8 cellular contexts compared by ENCODE assay signal in the genomic region with DNA sequence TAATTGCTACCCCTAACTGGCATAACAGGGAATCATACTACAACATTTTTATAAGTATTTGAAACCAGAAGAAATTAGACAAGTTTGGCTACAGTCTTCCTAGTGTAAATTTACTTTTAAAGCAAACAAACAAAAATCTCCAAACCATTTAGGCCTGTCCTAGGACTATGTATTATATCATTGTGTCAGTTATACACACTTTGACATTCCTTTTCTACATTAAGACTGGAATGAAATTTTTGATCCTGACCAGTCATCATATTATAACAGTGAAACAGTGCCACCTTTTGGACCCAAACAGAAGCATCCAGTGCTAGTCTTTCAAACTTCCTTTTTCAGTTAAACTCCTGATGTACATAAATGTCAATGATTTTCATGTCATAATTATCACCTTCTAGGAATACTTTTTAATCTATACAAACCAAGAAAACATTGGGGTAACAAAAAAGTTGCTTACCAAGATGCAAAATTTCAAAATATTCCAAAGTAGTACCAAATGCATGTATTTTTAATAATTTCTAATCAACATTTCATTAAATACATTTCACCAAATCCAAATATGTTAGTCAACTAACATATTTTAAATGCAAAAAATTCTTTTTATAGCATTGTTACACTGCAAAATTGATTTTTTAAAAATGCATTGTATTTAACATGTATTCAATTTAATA.
DNase-seq lines count a peak whose midpoint lies in the region; ATAC-seq, FAIRE-seq and TF ChIP-seq lines count a peak whose summit lies in the region.

No MANE protein-coding gene starts in this region.

- no peak for TF ChIP-seq POLR2A in sigmoid colon (IDR thresholded peaks at IDR 0.05)

- intact Hi-C loops in sigmoid colon (cut with DNase I) = loop anchor here (5.0 kb wide), 1 partner anchor 394 kb away; a partner anchor contains a TSS

- H3K27me3 ChIP-seq in sigmoid colon = no peaks in the 10 kb centered on the region

- ATAC-seq in HG02884 (IDR thresholded peaks at IDR 0.05; ENCODE audit: unreplicated experiment) = no peak

- TF ChIP-seq CTCF in HEK293 (tag by site-specific recombination; IDR thresholded peaks at IDR 0.05) (no peak), sigmoid colon (IDR thresholded peaks at IDR 0.05) (peak; percentile 23 to 64 (median 43))

- no peak overlapping the region for H3K27ac ChIP-seq in HEK293 (ENCODE audit: extremely low read depth, low read depth, low read length)
- H3K27ac ChIP-seq in sigmoid colon = no peak overlapping the region

- POLR2A ChIA-PET in HEK293 (lab: Yijun Ruan, JAX) = no interaction called here

- no peaks in the 10 kb centered on the region for H3K4me1 ChIP-seq in HEK293 (ENCODE audit: control insufficient read depth, insufficient read depth, low read length)
- peaks cover 0 to 3% (median 0%) of the 10 kb centered on the region in 4 donors for H3K4me1 ChIP-seq in sigmoid colon

- H3K9me3 ChIP-seq in HEK293 (ENCODE audit: control insufficient read depth, insufficient read depth, low read depth, low read length) (no peaks in the 10 kb centered on the region), sigmoid colon (no peaks in the 10 kb centered on the region)

- peak; percentile 5 for DNase-seq in NOMO-1 treated with DMSO at 0.1 percent for 48 hours (lab: John Stamatoyannopoulos, UW; ENCODE audit: unreplicated experiment)
- DNase-seq in NOMO-1 treated with dmso at 0.1 percent for 144 hours (lab: John Stamatoyannopoulos, UW; ENCODE audit: unreplicated experiment) = no peak
- peak; percentile 78 for DNase-seq in NCI-H146 treated with DMSO at 0.1 percent for 48 hours (lab: John Stamatoyannopoulos, UW; ENCODE audit: unreplicated experiment)
- DNase-seq in glomerular endothelial cell (ENCODE audit: extremely low read depth, low read depth, low spot score) = peak; percentile 41
- no peak for DNase-seq in sigmoid colon

- CTCF ChIA-PET in HEK293 (lab: Yijun Ruan, JAX) = no interaction called here

- H3K36me3 ChIP-seq in HEK293 (ENCODE audit: control insufficient read depth in 2 of 2, insufficient read depth in 1 of 2, low read length in 2 of 2) = no peaks in the 10 kb centered on the region
- H3K36me3 ChIP-seq in sigmoid colon = no peaks in the 10 kb centered on the region

- no peak overlapping the region for H3K4me3 ChIP-seq in HEK293 (ENCODE audit: low read depth, low read length)
- no peak overlapping the region for H3K4me3 ChIP-seq in sigmoid colon

- peak; percentile 89 for FAIRE-seq in TTC549 (lab: Jason Lieb, UNC)

- TF ChIP-seq EP300 in sigmoid colon (IDR thresholded peaks at IDR 0.05) = no peak

TF ChIP-seq in HEK293, 187 proteins besides CTCF, POLR2A, EP300 and RAD21 (continues in another document):
- no peak for TF ChIP-seq ZNF658 (tag by site-specific recombination; IDR thresholded peaks at IDR 0.05)
- TF ChIP-seq ZNF175 (tag by site-specific recombination; IDR thresholded peaks at IDR 0.05) = no peak
- TF ChIP-seq ZNF37A (tag by site-specific recombination; IDR thresholded peaks at IDR 0.05) = no peak
- TF ChIP-seq, protein P1, sequence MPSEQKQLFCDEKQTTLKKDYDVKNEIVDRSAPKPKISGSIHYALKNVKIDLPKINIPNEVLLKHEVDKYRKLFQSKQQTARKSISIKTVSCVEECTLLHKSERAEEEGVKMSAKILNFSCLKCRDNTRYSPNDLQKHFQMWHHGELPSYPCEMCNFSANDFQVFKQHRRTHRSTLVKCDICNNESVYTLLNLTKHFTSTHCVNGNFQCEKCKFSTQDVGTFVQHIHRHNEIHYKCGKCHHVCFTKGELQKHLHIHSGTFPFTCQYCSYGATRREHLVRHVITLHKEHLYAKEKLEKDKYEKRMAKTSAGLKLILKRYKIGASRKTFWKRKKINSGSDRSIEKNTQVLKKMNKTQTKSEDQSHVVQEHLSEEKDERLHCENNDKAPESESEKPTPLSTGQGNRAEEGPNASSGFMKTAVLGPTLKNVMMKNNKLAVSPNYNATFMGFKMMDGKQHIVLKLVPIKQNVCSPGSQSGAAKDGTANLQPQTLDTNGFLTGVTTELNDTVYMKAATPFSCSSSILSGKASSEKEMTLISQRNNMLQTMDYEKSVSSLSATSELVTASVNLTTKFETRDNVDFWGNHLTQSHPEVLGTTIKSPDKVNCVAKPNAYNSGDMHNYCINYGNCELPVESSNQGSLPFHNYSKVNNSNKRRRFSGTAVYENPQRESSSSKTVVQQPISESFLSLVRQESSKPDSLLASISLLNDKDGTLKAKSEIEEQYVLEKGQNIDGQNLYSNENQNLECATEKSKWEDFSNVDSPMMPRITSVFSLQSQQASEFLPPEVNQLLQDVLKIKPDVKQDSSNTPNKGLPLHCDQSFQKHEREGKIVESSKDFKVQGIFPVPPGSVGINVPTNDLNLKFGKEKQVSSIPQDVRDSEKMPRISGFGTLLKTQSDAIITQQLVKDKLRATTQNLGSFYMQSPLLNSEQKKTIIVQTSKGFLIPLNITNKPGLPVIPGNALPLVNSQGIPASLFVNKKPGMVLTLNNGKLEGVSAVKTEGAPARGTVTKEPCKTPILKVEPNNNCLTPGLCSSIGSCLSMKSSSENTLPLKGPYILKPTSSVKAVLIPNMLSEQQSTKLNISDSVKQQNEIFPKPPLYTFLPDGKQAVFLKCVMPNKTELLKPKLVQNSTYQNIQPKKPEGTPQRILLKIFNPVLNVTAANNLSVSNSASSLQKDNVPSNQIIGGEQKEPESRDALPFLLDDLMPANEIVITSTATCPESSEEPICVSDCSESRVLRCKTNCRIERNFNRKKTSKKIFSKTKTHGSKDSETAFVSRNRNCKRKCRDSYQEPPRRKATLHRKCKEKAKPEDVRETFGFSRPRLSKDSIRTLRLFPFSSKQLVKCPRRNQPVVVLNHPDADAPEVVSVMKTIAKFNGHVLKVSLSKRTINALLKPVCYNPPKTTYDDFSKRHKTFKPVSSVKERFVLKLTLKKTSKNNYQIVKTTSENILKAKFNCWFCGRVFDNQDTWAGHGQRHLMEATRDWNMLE (tag by site-specific recombination; conservative IDR thresholded peaks at IDR 0.05; ENCODE audit: low read depth) = no peak
- TF ChIP-seq ZNF2 (tag by site-specific recombination; IDR thresholded peaks at IDR 0.05) = 0 out of 2 replicates have a peak, but pooled peaks have one; percentile 31
- no peak for TF ChIP-seq ZNF610 (tag by site-specific recombination; IDR thresholded peaks at IDR 0.05; ENCODE audit: borderline replicate concordance)
- TF ChIP-seq ZNF121 (tag by site-specific recombination; IDR thresholded peaks at IDR 0.05) = no peak
- TF ChIP-seq ZNF596 (tag by site-specific recombination; IDR thresholded peaks at IDR 0.05) = no peak
- TF ChIP-seq ZNF585B (tag by site-specific recombination; IDR thresholded peaks at IDR 0.05) = no peak
- TF ChIP-seq ZNF785 (tag by site-specific recombination; IDR thresholded peaks at IDR 0.05) = no peak
- TF ChIP-seq ZNF112 (tag by site-specific recombination; IDR thresholded peaks at IDR 0.05) = no peak
- peak; percentile 89 for TF ChIP-seq ZNF654 (tag by site-specific recombination; IDR thresholded peaks at IDR 0.05; ENCODE audit: low read depth)
- TF ChIP-seq, protein P2, sequence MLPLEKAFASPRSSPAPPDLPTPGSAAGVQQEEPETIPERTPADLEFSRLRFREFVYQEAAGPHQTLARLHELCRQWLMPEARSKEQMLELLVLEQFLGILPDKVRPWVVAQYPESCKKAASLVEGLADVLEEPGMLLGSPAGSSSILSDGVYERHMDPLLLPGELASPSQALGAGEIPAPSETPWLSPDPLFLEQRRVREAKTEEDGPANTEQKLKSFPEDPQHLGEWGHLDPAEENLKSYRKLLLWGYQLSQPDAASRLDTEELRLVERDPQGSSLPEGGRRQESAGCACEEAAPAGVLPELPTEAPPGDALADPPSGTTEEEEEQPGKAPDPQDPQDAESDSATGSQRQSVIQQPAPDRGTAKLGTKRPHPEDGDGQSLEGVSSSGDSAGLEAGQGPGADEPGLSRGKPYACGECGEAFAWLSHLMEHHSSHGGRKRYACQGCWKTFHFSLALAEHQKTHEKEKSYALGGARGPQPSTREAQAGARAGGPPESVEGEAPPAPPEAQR (tag by site-specific recombination; IDR thresholded peaks at IDR 0.05) = no peak
- no peak for TF ChIP-seq KLF8 (tag by site-specific recombination; IDR thresholded peaks at IDR 0.05)
- no peak for TF ChIP-seq ZEB2 (tag by site-specific recombination; IDR thresholded peaks at IDR 0.05)
- peak; percentile 52; the same call in 1 of the 2 replicates for TF ChIP-seq ZNF660 (tag by site-specific recombination; IDR thresholded peaks at IDR 0.05)
- TF ChIP-seq, protein P3, sequence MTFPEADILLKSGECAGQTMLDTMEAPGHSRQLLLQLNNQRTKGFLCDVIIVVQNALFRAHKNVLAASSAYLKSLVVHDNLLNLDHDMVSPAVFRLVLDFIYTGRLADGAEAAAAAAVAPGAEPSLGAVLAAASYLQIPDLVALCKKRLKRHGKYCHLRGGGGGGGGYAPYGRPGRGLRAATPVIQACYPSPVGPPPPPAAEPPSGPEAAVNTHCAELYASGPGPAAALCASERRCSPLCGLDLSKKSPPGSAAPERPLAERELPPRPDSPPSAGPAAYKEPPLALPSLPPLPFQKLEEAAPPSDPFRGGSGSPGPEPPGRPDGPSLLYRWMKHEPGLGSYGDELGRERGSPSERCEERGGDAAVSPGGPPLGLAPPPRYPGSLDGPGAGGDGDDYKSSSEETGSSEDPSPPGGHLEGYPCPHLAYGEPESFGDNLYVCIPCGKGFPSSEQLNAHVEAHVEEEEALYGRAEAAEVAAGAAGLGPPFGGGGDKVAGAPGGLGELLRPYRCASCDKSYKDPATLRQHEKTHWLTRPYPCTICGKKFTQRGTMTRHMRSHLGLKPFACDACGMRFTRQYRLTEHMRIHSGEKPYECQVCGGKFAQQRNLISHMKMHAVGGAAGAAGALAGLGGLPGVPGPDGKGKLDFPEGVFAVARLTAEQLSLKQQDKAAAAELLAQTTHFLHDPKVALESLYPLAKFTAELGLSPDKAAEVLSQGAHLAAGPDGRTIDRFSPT (tag by site-specific recombination; IDR thresholded peaks at IDR 0.05) = no peak
- 0 out of 2 replicates have a peak, but pooled peaks have one; percentile 7 for TF ChIP-seq ZNF184 (tag by site-specific recombination; IDR thresholded peaks at IDR 0.05)
- no peak for TF ChIP-seq ZNF747 (tag by site-specific recombination; IDR thresholded peaks at IDR 0.05)
- no peak for TF ChIP-seq ZNF132 (tag by site-specific recombination; IDR thresholded peaks at IDR 0.05; ENCODE audit: borderline replicate concordance)
- TF ChIP-seq SETDB1 (IDR thresholded peaks at IDR 0.05; ENCODE audit: insufficient read length, low read length) = no peak
- TF ChIP-seq ZNF514 (tag by site-specific recombination; IDR thresholded peaks at IDR 0.05) = no peak
- TF ChIP-seq ZNF169 (tag by site-specific recombination; IDR thresholded peaks at IDR 0.05) = no peak
- no peak for TF ChIP-seq TRIM28 (IDR thresholded peaks at IDR 0.05; ENCODE audit: borderline replicate concordance, low read length)
- no peak for TF ChIP-seq ZFP3 (tag by site-specific recombination; IDR thresholded peaks at IDR 0.05; ENCODE audit: low read depth)
- no peak for TF ChIP-seq KLF16 (tag by site-specific recombination; IDR thresholded peaks at IDR 0.05)

Comparison
In these comparisons a context has a peak if more than half of its experiments do, and no peak if none do; other contexts are left out.
1. DNase-seq: peak in NOMO-1 treated with DMSO at 0.1 percent for 48 hours (single experiment), NCI-H146 treated with DMSO at 0.1 percent for 48 hours (single experiment) and glomerular endothelial cell (single experiment); none in NOMO-1 treated with dmso at 0.1 percent for 144 hours (single experiment) and sigmoid colon (single experiment).